Comparison of ENCODE assay signal across 8 cellular contexts in the genomic region with DNA sequence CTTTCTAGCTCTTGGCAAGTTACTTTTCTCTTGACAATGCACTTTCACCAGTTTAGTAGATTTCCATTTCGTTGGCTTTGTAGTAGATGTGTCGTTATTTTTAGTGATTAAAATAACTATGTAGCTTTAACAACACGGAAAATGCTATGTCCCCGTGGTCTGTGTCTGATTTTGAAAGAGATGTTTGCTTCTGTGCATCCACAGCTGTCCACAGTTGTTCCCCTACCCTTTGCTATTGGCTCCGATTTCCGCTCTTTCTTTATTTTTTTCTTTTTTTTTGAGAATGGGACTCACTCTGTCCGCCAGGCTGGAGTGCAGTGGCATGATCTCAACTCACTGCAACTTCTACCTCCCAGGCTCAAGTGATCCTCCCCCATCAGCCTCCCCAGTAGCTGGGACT.
"Had no signal": no experiment of that assay in that cellular context is flagged by ENCODE, and none has a peak within 500 bp of the region (broad histone marks: within the 10 kb centered on the region; RNA-seq: fewer than 3 reads in every experiment).

No MANE protein-coding gene starts in this region.

- H2AFZ ChIP-seq: GM23248 had no signal

- H3K9ac ChIP-seq: GM23248 had no signal

- H3K36me3 ChIP-seq: HAP-1 had no signal

- DNase-seq: GM23248, GOT3, H7, HFFc6, IMR-90 had no signal

- H3K4me3 ChIP-seq: GM23248, HAP-1, K562 had no signal

- H3K27ac Mint-ChIP-seq: HFFc6 had no signal

- ATAC-seq: HCT116, K562 had no signal

- H3K4me3 Mint-ChIP-seq: HFFc6 had no signal

- H3K27ac ChIP-seq: GM23248 had no signal

- H3K9me3 ChIP-seq: HAP-1 had no signal

- H3K4me1 ChIP-seq: HAP-1 had no signal
